ENCODE assay signal across 8 cellular contexts in genomic region chr6:31272431-31272830, GRCh38. TPM values are rescaled to one million over a fixed set of nuclear protein-coding genes. Genes with fewer than 3 reads are reported as not detected.
A peak's percentile ranks its signal among the peaks of the same experiment; 100 is the strongest.
DNase-seq lines count a peak whose midpoint lies in the region; ATAC-seq and TF ChIP-seq lines count a peak whose summit lies in the region.

No MANE protein-coding gene starts in this region.

- ATAC-seq in GM19455 (IDR thresholded peaks at IDR 0.05; ENCODE audit: unreplicated experiment) (no peak), HG03025 (IDR thresholded peaks at IDR 0.05; ENCODE audit: low FRiP score, unreplicated experiment) (no peak)

- H3K9me3 Mint-ChIP-seq in activated naive CD4-positive, alpha-beta T cell treated with anti-CD3 and anti-CD28 coated beads, Interleukin-2, amount 10 ng/mL, durations not matched to agents 7 days and 5 days: no peaks in the 10 kb centered on the region

- peak overlapping the region; percentile 99 for H3K27ac Mint-ChIP-seq in activated naive CD4-positive, alpha-beta T cell treated with anti-CD3 and anti-CD28 coated beads, Interleukin-2, amount 10 ng/mL, durations not matched to agents 7 days and 5 days

- peaks cover 5% of the 10 kb centered on the region; the same call in 1 of the 2 replicates for H3K79me2 ChIP-seq in SK-N-SH (ENCODE audit: insufficient read depth)

- H4K20me1 ChIP-seq in SK-N-SH (ENCODE audit: insufficient read depth): peaks cover 5% of the 10 kb centered on the region; the same call in 1 of the 2 replicates

- H3K9me2 ChIP-seq in SK-N-SH: no peaks in the 10 kb centered on the region

- WGBS in SK-N-SH (ENCODE audit: low lambda C conversion rate): 37% methylated on average over 4 of the region's 4 CpGs
- 22 to 28% (median 28%) methylated on average over 4 of the region's 4 CpGs for WGBS in ovary, 3 donors

- H3K4me3 ChIP-seq in SK-N-SH (ENCODE audit: low read depth in 2 of 2, low read length in 1 of 2): peak overlapping the region; percentile 89 to 90
- peak overlapping the region; percentile 91 for H3K4me3 ChIP-seq in ovary

- POLR2A ChIA-PET in SK-N-SH (lab: Yijun Ruan, JAX): no interaction called here

- peaks cover 0 to 10% of the 10 kb centered on the region in 2 experiments; a peak in 1 of 4 replicates for H3K4me1 ChIP-seq in SK-N-SH (ENCODE audit: control insufficient read depth in 1 of 2, insufficient read depth in 2 of 2, low read depth in 1 of 2, low read length in 1 of 2)
- H3K4me1 ChIP-seq in ovary (ENCODE audit: insufficient read depth): no peaks in the 10 kb centered on the region

- TF ChIP-seq RAD21 in SK-N-SH (IDR thresholded peaks at IDR 0.05; ENCODE audit: low read length): no peak

- intact Hi-C loops in ovary (cut with DNase I): loop anchor here in 1 of 4 donors (5.0 kb wide), 1 partner anchor 85 kb away; the partner anchor contains the start of gene HLA-B

- TF ChIP-seq EP300 in SK-N-SH (IDR thresholded peaks at IDR 0.05; ENCODE audit: borderline replicate concordance in 1 of 2, low read depth in 1 of 2, low read length in 1 of 2) (no peak), ovary (IDR thresholded peaks at IDR 0.05) (no peak)

- peak overlapping the region; percentile 93 for H3K9ac ChIP-seq in SK-N-SH

- H3K27ac ChIP-seq in SK-N-SH (ENCODE audit: low read depth in 2 of 2, low read length in 1 of 2): peak overlapping the region in 1 of 2 experiments; percentile 72; a peak in 1 of 4 replicates
- peak overlapping the region in 1 of 2 donors; percentile 98 for H3K27ac ChIP-seq in ovary

- peaks cover 53% of the 10 kb centered on the region for H3K4me1 Mint-ChIP-seq in activated naive CD4-positive, alpha-beta T cell treated with anti-CD3 and anti-CD28 coated beads, Interleukin-2, amount 10 ng/mL, durations not matched to agents 7 days and 5 days

- H3K27me3 ChIP-seq in SK-N-SH (ENCODE audit: insufficient read depth) (peaks cover 7% of the 10 kb centered on the region; the same call in 1 of the 2 replicates), ovary (no peaks in the 10 kb centered on the region)

- CTCF ChIA-PET in activated naive CD4-positive, alpha-beta T cell treated with anti-CD3 and anti-CD28 coated beads, Interleukin-2, amount 10 ng/mL, durations not matched to agents 7 days and 5 days (lab: Charles Lee): interaction anchor here (1.0 to 1.6 kb wide), 2 partner anchors 95 to 104 kb away, joined by 3 to 8 read pairs; no protein-coding TSS in a partner anchor
- CTCF ChIA-PET in SK-N-SH (lab: Yijun Ruan, JAX): no interaction called here

- peaks cover 42% of the 10 kb centered on the region for H3K36me3 Mint-ChIP-seq in activated naive CD4-positive, alpha-beta T cell treated with anti-CD3 and anti-CD28 coated beads, Interleukin-2, amount 10 ng/mL, durations not matched to agents 7 days and 5 days

- DNase-seq in activated naive CD4-positive, alpha-beta T cell treated with anti-CD3 and anti-CD28 coated beads, Interleukin-2, amount 10 ng/mL, durations not matched to agents 7 days and 5 days: no peak
- no peak for DNase-seq in activated naive CD4-positive, alpha-beta T cell treated with anti-CD3 and anti-CD28 coated beads, Interleukin-2, amount 50 U/mL, for 16 hours
- DNase-seq in SK-N-SH (no peak), fibroblast of peridontal ligament (ENCODE audit: extremely low read depth) (peak; percentile 20), ovary (no peak), retina (no peak)

- peak overlapping the region; percentile 93 for H3K4me3 Mint-ChIP-seq in activated naive CD4-positive, alpha-beta T cell treated with anti-CD3 and anti-CD28 coated beads, Interleukin-2, amount 10 ng/mL, durations not matched to agents 7 days and 5 days

- peak overlapping the region; percentile 86 for H3K4me2 ChIP-seq in SK-N-SH

- H3K36me3 ChIP-seq in SK-N-SH (replicated peaks in 1 of 2; ENCODE audit: control insufficient read depth in 1 of 2, insufficient read depth in 2 of 2, low read length in 1 of 2): peaks cover 12 to 15% of the 10 kb centered on the region in 2 experiments
- no peaks in the 10 kb centered on the region for H3K36me3 ChIP-seq in ovary

- no peak for TF ChIP-seq POLR2A in ovary (IDR thresholded peaks at IDR 0.05)

- no peak for TF ChIP-seq CTCF in SK-N-SH (IDR thresholded peaks at IDR 0.05)
- TF ChIP-seq CTCF in ovary (IDR thresholded peaks at IDR 0.05): no peak

- H3K27me3 Mint-ChIP-seq in activated naive CD4-positive, alpha-beta T cell treated with anti-CD3 and anti-CD28 coated beads, Interleukin-2, amount 10 ng/mL, durations not matched to agents 7 days and 5 days: peaks cover 22% of the 10 kb centered on the region

- peak overlapping the region; percentile 100 for H2AFZ ChIP-seq in SK-N-SH (ENCODE audit: low read depth)

- H3K9me3 ChIP-seq in SK-N-SH (no peaks in the 10 kb centered on the region), ovary (no peaks in the 10 kb centered on the region)

- H3F3A ChIP-seq in SK-N-SH (replicated peaks; ENCODE audit: insufficient read depth): peaks cover 3% of the 10 kb centered on the region

TF ChIP-seq in SK-N-SH, 30 proteins besides CTCF, POLR2A, EP300 and RAD21:
- TF ChIP-seq GABPA (IDR thresholded peaks at IDR 0.05; ENCODE audit: low read depth) (no peak), FOSL2 (IDR thresholded peaks at IDR 0.05; ENCODE audit: borderline replicate concordance, low read depth) (no peak), YY1 (IDR thresholded peaks at IDR 0.05; ENCODE audit: low read depth) (no peak), SIN3A (IDR thresholded peaks at IDR 0.05; ENCODE audit: borderline replicate concordance, low read depth, low read length) (no peak), FOXJ3 (CRISPR knock-in tag; IDR thresholded peaks at IDR 0.05) (no peak), USF2 (IDR thresholded peaks at IDR 0.05; ENCODE audit: borderline replicate concordance, low read depth, low read length) (no peak), NFIC (IDR thresholded peaks at IDR 0.05; ENCODE audit: borderline replicate concordance) (no peak), GATA2 (CRISPR knock-in tag; IDR thresholded peaks at IDR 0.05) (no peak), RCOR1 (IDR thresholded peaks at IDR 0.05; ENCODE audit: low read length) (no peak), ELF1 (IDR thresholded peaks at IDR 0.05) (no peak)

RNA-seq across cellular contexts. Expression of gene HLA-C, which starts 0.5 kb away (rescaled TPM):
- polyA plus RNA-seq in SK-N-SH (2012; rRNA removed) (390 and 434 TPM in 2 replicates), ovary (100 to 1,000 TPM; 306 to 700 TPM)
- 193 and 287 TPM in 2 replicates for polyA plus RNA-seq in SK-N-SH (2012; cell fraction: cytosol; rRNA removed)
- polyA plus RNA-seq in SK-N-SH (2012; cell fraction: nucleus; rRNA removed): 466 and 650 TPM in 2 replicates
- total RNA-seq in ovary: 100 to 1,000 TPM; 195 to 480 (median 354) TPM
